In the genomic region with DNA sequence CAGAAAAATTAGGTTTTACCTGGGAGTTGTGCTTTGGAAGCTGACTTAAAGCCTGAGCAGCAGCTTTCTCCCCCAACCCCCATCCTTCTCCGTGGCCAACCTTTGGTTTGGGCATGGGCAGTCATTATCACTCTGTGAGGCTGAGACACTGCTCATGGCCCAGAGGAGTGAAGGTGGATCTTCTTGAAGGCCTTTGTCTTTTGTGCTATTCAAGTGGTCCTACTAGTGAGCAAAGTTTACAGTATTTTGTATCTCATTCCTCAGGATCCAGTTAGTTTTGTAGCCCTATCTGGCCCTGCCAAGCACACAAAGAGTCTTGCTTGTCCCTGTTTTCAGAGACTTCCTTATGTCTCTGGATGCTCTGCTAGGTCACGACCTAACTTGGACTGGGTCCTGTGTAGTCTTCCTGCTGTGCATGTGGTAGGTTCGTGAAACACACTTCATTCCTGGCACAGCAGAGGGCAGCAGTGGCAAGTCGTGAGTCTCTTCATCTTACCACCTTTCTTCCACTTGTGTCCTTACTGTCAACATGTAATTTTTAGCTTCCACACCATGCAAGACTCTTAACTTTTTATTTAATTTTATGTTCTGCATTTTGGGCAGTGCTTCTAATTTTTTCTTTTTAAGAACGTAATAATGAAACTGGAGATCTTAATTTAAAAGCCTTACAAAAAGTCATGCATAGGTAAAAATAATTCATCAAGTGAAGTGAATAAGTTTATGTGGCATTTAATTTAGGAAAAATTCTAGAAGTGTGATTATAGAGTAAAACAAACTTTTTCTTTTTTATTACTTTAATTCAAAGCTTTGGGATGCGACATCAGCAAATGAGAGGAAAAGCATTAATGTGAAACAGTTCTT, we compare ENCODE assay signal across 8 cellular contexts. TPM values are rescaled to one million over a fixed set of nuclear protein-coding genes. Genes with fewer than 3 reads are reported as not detected.
DNase-seq lines count a peak whose midpoint lies in the region; ATAC-seq and TF ChIP-seq lines count a peak whose summit lies in the region.

No MANE protein-coding gene starts in this region.

- TF ChIP-seq POLR2A in testis (IDR thresholded peaks at IDR 0.05), result no peak

- WGBS in testis, 2 donors, result 33 to 37% methylated on average over 5 to 6 of the region's 6 CpGs

- intact Hi-C loops in testis (cut with DNase I; ENCODE audit: low total_unique reads), result no loop called here

- TF ChIP-seq CTCF in BE2C (IDR thresholded peaks at IDR 0.05; ENCODE audit: low read depth, low read length) (peak; percentile 84), VCaP (conservative IDR thresholded peaks at IDR 0.05) (peak; percentile 93), testis (IDR thresholded peaks at IDR 0.05) (peak in 1 of 3 experiments; percentile 28)

- H3K4me3 ChIP-seq in BE2C (ENCODE audit: low read depth, low read length) (no peak overlapping the region), testis (no peak overlapping the region)

- H3K27me3 ChIP-seq in BE2C, result no peaks in the 10 kb centered on the region
- no peaks in the 10 kb centered on the region for H3K27me3 ChIP-seq in testis

- H3K4me1 ChIP-seq in BE2C, result no peaks in the 10 kb centered on the region
- H3K4me1 ChIP-seq in testis, result no peaks in the 10 kb centered on the region

- DNase-seq in BE2C, result peak; percentile 53
- peak; percentile 38 to 62 for DNase-seq in NCI-H2081 (lab: John Stamatoyannopoulos, UW)
- peak; percentile 19 for DNase-seq in dedifferentiated amniotic fluid mesenchymal stem cell (ENCODE audit: extremely low spot score)
- DNase-seq in medulla oblongata (ENCODE audit: extremely low spot score), result peak; percentile 94
- DNase-seq in testis, result peak; percentile 75

- peak; percentile 86 for ATAC-seq in GM18517 (IDR thresholded peaks at IDR 0.05; ENCODE audit: unreplicated experiment)
- ATAC-seq in HG02938 (IDR thresholded peaks at IDR 0.05; ENCODE audit: unreplicated experiment), result peak; percentile 97

- H3K27ac ChIP-seq in VCaP (peak overlapping the region; percentile 56), testis (peak overlapping the region in 1 of 2 donors; percentile 9)

- H3K9me3 ChIP-seq in BE2C (no peaks in the 10 kb centered on the region), testis (no peaks in the 10 kb centered on the region)

- H3K36me3 ChIP-seq in BE2C, result no peaks in the 10 kb centered on the region
- H3K36me3 ChIP-seq in testis (ENCODE audit: low read depth, missing control alignments), result no peaks in the 10 kb centered on the region

RNA-seq across cellular contexts. Expression of a gene that starts 53.7 kb away (rescaled TPM):
- 2.2 TPM for polyA plus RNA-seq in BE2C (2012; ENCODE audit: insufficient read depth, insufficient read length, low read depth)
- total RNA-seq in testis, result 10 to 100 TPM; 10.6 to 11.1 TPM
- polyA plus RNA-seq in testis (ENCODE audit: insufficient read depth, low read depth, low replicate concordance), result 5.8 TPM

RNA-seq across cellular contexts. Expression of a gene that starts 54.2 kb away (rescaled TPM):
- 2.7 TPM for polyA plus RNA-seq in BE2C (2012; ENCODE audit: insufficient read depth, insufficient read length, low read depth)
- 1 to 10 TPM; 7.4 to 7.7 TPM for total RNA-seq in testis
- 3.7 TPM for polyA plus RNA-seq in testis (ENCODE audit: insufficient read depth, low read depth, low replicate concordance)

Comparison
In these comparisons a context has a peak if more than half of its experiments do, and no peak if none do; other contexts are left out.
1. DNase-seq: peak in every context shown above with its lines; median percentile 94 in medulla oblongata; 75 in testis; 53 in BE2C; 50 in NCI-H2081; 19 in dedifferentiated amniotic fluid mesenchymal stem cell.